ENCODE assay signal across 1 cellular context in genomic region chr16:85240982-85241924, GRCh38.
TF ChIP-seq lines count a peak whose summit lies in the region.

No MANE protein-coding gene starts in this region.

TF ChIP-seq in IMR-90, 13 proteins besides CTCF, POLR2A, EP300 and RAD21:
- TF ChIP-seq MXI1 (IDR thresholded peaks at IDR 0.05; ENCODE audit: borderline replicate concordance, low read depth, low read length) (no peak), CEBPB (IDR thresholded peaks at IDR 0.05; ENCODE audit: low read depth, low read length) (no peak), MAFK (IDR thresholded peaks at IDR 0.05; ENCODE audit: low read depth, low read length) (no peak), ELK1 (IDR thresholded peaks at IDR 0.05; ENCODE audit: borderline replicate concordance, low read depth, low read length) (no peak), SMC3 (IDR thresholded peaks at IDR 0.05; ENCODE audit: low read depth, low read length) (no peak), FOS (IDR thresholded peaks at IDR 0.05; ENCODE audit: low read depth, low read length) (no peak), NFE2L2 (IDR thresholded peaks at IDR 0.05; ENCODE audit: low read depth, low read length) (no peak), RCOR1 (IDR thresholded peaks at IDR 0.05; ENCODE audit: insufficient replicate concordance, low read length) (no peak), BHLHE40 (IDR thresholded peaks at IDR 0.05; ENCODE audit: low read depth, low read length) (no peak), CHD1 (IDR thresholded peaks at IDR 0.05; ENCODE audit: low read depth, low read length) (no peak), RFX5 (IDR thresholded peaks at IDR 0.05; ENCODE audit: low read depth, low read length) (no peak)
